8 cellular contexts compared by ENCODE assay signal in the genomic region with DNA sequence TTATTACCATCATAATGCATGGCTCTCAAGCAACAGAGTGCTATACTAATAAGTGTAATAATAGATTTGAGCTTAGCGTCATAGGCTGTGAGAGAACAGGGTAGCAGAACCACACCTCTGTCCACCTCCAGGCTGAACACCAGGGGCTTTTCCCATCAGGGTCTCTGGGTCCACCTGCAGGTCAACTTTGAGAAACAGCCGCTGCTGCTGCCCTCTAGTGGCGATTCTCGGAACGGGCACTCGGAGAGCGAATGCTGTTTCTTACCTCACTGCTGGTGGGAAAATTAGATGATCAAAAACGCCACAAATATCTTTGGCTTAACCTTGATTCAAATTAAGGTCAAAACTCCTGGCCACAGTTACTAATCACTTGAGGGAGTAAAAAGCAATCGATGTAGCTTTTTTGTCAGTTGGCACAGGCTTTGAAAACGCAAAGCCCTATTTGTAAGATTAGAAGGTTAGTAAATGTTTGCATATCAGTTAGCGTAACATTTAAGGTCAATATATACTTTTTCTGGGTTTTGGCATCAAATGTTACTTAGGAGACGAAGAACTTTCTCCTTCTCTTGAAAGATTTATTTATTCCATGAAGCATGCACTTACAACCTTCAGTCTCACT.
A peak's percentile ranks its signal among the peaks of the same experiment; 100 is the strongest.
DNase-seq lines count a peak whose midpoint lies in the region; ATAC-seq and TF ChIP-seq lines count a peak whose summit lies in the region.

No MANE protein-coding gene starts in this region.

- POLR2A ChIA-PET in HEK293T (lab: Yijun Ruan, JAX), result no interaction called here

- peak; percentile 63 for TF ChIP-seq CTCF in fibroblast of villous mesenchyme (IDR thresholded peaks at IDR 0.05; ENCODE audit: insufficient read depth, low read depth, low read length)

- intact Hi-C loops in posterior cingulate gyrus (cut with DNase I), result no loop called here

- no peak for ATAC-seq in GM21390 (IDR thresholded peaks at IDR 0.05; ENCODE audit: unreplicated experiment)

- CTCF ChIA-PET in HEK293T (lab: Yijun Ruan, JAX), result interaction anchor here (1.1 to 2.6 kb wide), 3 partner anchors 11 to 18 kb away, joined by 3 to 7 read pairs (median 6); no protein-coding TSS in a partner anchor

- peak; percentile 27 for DNase-seq in NCI-H1436 (lab: John Stamatoyannopoulos, UW)
- no peak for DNase-seq in NCI-H1436 treated with DMSO at 0.1 percent for 48 hours (lab: John Stamatoyannopoulos, UW)
- DNase-seq in HEK293T (ENCODE audit: extremely low spot score), result peak; percentile 73
- DNase-seq in NCI-H748 treated with DMSO at 0.1 percent for 48 hours (lab: John Stamatoyannopoulos, UW), result peak; percentile 55
- peak; percentile 50 for DNase-seq in activated T-cell treated with anti-CD3 and anti-CD28 coated beads for 4 hours
- DNase-seq in fibroblast of villous mesenchyme (ENCODE audit: low read depth), result peak; percentile 3
- peak; percentile 63 to 96 (median 82) for DNase-seq in posterior cingulate gyrus

- no peak overlapping the region for H3K4me3 ChIP-seq in fibroblast of villous mesenchyme (ENCODE audit: low read depth, low read length)

TF ChIP-seq in HEK293T, 16 proteins besides CTCF, POLR2A, EP300 and RAD21:
- TF ChIP-seq FOXK2 (IDR thresholded peaks at IDR 0.05), result no peak
- no peak for TF ChIP-seq FOXA1 (IDR thresholded peaks at IDR 0.05)
- TF ChIP-seq FOXM1 (IDR thresholded peaks at IDR 0.05; ENCODE audit: borderline replicate concordance), result no peak
- no peak for TF ChIP-seq BHLHE40 (IDR thresholded peaks at IDR 0.05; ENCODE audit: borderline replicate concordance)
- no peak for TF ChIP-seq ARNT (IDR thresholded peaks at IDR 0.05)
- TF ChIP-seq TARDBP (IDR thresholded peaks at IDR 0.05), result no peak
- TF ChIP-seq, protein P1, sequence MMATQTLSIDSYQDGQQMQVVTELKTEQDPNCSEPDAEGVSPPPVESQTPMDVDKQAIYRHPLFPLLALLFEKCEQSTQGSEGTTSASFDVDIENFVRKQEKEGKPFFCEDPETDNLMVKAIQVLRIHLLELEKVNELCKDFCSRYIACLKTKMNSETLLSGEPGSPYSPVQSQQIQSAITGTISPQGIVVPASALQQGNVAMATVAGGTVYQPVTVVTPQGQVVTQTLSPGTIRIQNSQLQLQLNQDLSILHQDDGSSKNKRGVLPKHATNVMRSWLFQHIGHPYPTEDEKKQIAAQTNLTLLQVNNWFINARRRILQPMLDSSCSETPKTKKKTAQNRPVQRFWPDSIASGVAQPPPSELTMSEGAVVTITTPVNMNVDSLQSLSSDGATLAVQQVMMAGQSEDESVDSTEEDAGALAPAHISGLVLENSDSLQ (IDR thresholded peaks at IDR 0.05), result no peak
- TF ChIP-seq NFRKB (IDR thresholded peaks at IDR 0.05), result no peak
- TF ChIP-seq HDGF (IDR thresholded peaks at IDR 0.05; ENCODE audit: borderline replicate concordance), result no peak
- TF ChIP-seq ELF4 (IDR thresholded peaks at IDR 0.05), result no peak
- no peak for TF ChIP-seq LEF1 (IDR thresholded peaks at IDR 0.05; ENCODE audit: borderline replicate concordance)
- no peak for TF ChIP-seq CTBP1 (IDR thresholded peaks at IDR 0.05; ENCODE audit: borderline replicate concordance)
- no peak for TF ChIP-seq SP1 (IDR thresholded peaks at IDR 0.05)
- TF ChIP-seq ZNF384 (IDR thresholded peaks at IDR 0.05), result no peak
- TF ChIP-seq L3MBTL2 (conservative IDR thresholded peaks at IDR 0.05), result no peak
